In genomic region chr7:120996983-120997334, GRCh38 we compare ENCODE assay signal across 16 cellular contexts. TPM values are rescaled to one million over a fixed set of nuclear protein-coding genes. Genes with fewer than 3 reads are reported as not detected.
DNase-seq lines count a peak whose midpoint lies in the region; ATAC-seq and TF ChIP-seq lines count a peak whose summit lies in the region.
"Had no signal": no experiment of that assay in that cellular context is flagged by ENCODE, and none has a peak within 500 bp of the region (broad histone marks: within the 10 kb centered on the region; RNA-seq: fewer than 3 reads in every experiment).

No MANE protein-coding gene starts in this region.

- H3K4me3 ChIP-seq in spleen, result no peak overlapping the region
- H3K4me3 ChIP-seq: MG63, tibial nerve had no signal

- no peaks in the 10 kb centered on the region for H3K36me3 ChIP-seq in spleen
- H3K36me3 ChIP-seq: tibial nerve had no signal

- TF ChIP-seq POLR2A in spleen (IDR thresholded peaks at IDR 0.05), result no peak

- H3K27me3 ChIP-seq in spleen (replicated peaks in 1 of 7), result no peaks in the 10 kb centered on the region
- H3K27me3 ChIP-seq: MG63, tibial nerve had no signal

- H3K4me1 ChIP-seq in spleen, result peaks cover 13 to 87% (median 54%) of the 10 kb centered on the region in 6 donors

- H3K9me3 ChIP-seq in spleen, result no peaks in the 10 kb centered on the region
- H3K9me3 ChIP-seq: MG63, tibial nerve had no signal

- H3K27ac ChIP-seq in VCaP (peak overlapping the region; percentile 23), spleen (peak overlapping the region in 6 of 8 donors; percentile 24 to 70 (median 49))

- TF ChIP-seq CTCF in VCaP (conservative IDR thresholded peaks at IDR 0.05), result no peak
- TF ChIP-seq CTCF in spleen (IDR thresholded peaks at IDR 0.05 in 8 of 11, conservative IDR thresholded peaks at IDR 0.05 in 3 of 11), result no peak

- no peak for DNase-seq in spleen
- DNase-seq in activated T-cell treated with anti-CD3 and anti-CD28 coated beads, Interleukin-2, amount 50 U/mL, for 1 hour, result no peak
- no peak for DNase-seq in stimulated activated CD4-positive, alpha-beta T cell treated with anti-CD3 and anti-CD28 coated beads, Interleukin-12 subunit alpha, Interleukin-12 subunit beta, amount 100 ng/mL, for 4 hours
- DNase-seq in NCI-H1105 (lab: John Stamatoyannopoulos, UW), result no peak
- DNase-seq: H9; NCI-H2171; NK-92 treated with Interleukin-12 subunit alpha and Interleukin-12 subunit beta, amount 100 ng/mL, for 24 hours; occipital lobe had no signal

- ATAC-seq in GM18511 (IDR thresholded peaks at IDR 0.05; ENCODE audit: unreplicated experiment) (peak; percentile 39), HG03378 (IDR thresholded peaks at IDR 0.05; ENCODE audit: unreplicated experiment) (peak; percentile 27), HG03280 (IDR thresholded peaks at IDR 0.05; ENCODE audit: unreplicated experiment) (no peak)
- ATAC-seq: WTC11 had no signal

- intact Hi-C loops in spleen (cut with DNase I; ENCODE audit: low total_unique reads), result no loop called here

RNA-seq across cellular contexts. Expression of gene CPED1, which starts 8.4 kb away (rescaled TPM):
- 10 to 100 TPM; 32.3 to 81.6 (median 49.5) TPM for total RNA-seq in spleen
- 1 to 10 TPM; 1.5 to 3.0 (median 2.8) TPM for polyA plus RNA-seq in spleen
- total RNA-seq: activated naive CD4-positive, alpha-beta T cell treated with anti-CD3 and anti-CD28 coated beads for 36 hours had no signal

RNA-seq across cellular contexts. Expression of gene ING3, which starts 46.4 kb away (rescaled TPM):
- total RNA-seq in spleen, result 10 to 100 TPM; 21.7 to 40.9 (median 31.9) TPM
- polyA plus RNA-seq in spleen, result 10 to 100 TPM; 10.2 to 16.9 (median 10.6) TPM
